ENCODE assay signal across 12 cellular contexts in genomic region chr22:31625257-31625640, GRCh38. TPM values are rescaled to one million over a fixed set of nuclear protein-coding genes. Genes with fewer than 3 reads are reported as not detected.
DNase-seq lines count a peak whose midpoint lies in the region; ATAC-seq and TF ChIP-seq lines count a peak whose summit lies in the region.
"Had no signal": no experiment of that assay in that cellular context is flagged by ENCODE, and none has a peak within 500 bp of the region (broad histone marks: within the 10 kb centered on the region; RNA-seq: fewer than 3 reads in every experiment).

No MANE protein-coding gene starts in this region.

- peak overlapping the region; percentile 30 for H3K27ac Mint-ChIP-seq in endothelial cell (ENCODE audit: unreplicated experiment)

- H3K9ac ChIP-seq in BLaER1 = 0 out of 2 replicates have a peak overlapping the region, but pooled peaks have one; percentile 48
- peak overlapping the region; percentile 43 for H3K9ac ChIP-seq in NT2/D1 (ENCODE audit: insufficient read length, low read depth)
- H3K9ac ChIP-seq in neural cell (ENCODE audit: low read length) = peak overlapping the region; percentile 64

- H3K36me3 ChIP-seq in BLaER1 (peaks cover 79% of the 10 kb centered on the region), NT2/D1 (ENCODE audit: insufficient read depth, insufficient read length, low read length) (peaks cover 60% of the 10 kb centered on the region), neural cell (ENCODE audit: insufficient read depth, low read length) (no peaks in the 10 kb centered on the region)

- no peaks in the 10 kb centered on the region for H3K9me3 Mint-ChIP-seq in endothelial cell (ENCODE audit: unreplicated experiment)

- H3K27ac ChIP-seq in BLaER1 (peak overlapping the region; percentile 67), neural cell (ENCODE audit: low read length) (peak overlapping the region; percentile 75)

- H3K4me3 ChIP-seq in BLaER1 = no peak overlapping the region
- H3K4me3 ChIP-seq in NT2/D1 (ENCODE audit: insufficient read length, low read depth) = peak overlapping the region; percentile 9
- peak overlapping the region; percentile 57 for H3K4me3 ChIP-seq in neural cell (ENCODE audit: low read length)
- H3K4me3 ChIP-seq: BLaER1 treated with 17β-estradiol and CSF1 and Interleukin-3, amounts not matched to agents 10 nM and 100 nM had no signal

- H3K4me2 ChIP-seq in BLaER1 = no peak overlapping the region
- H3K4me2 ChIP-seq in neural cell (ENCODE audit: low read length) = no peak overlapping the region

- TF ChIP-seq CTCF in endothelial cell (IDR thresholded peaks at IDR 0.05; ENCODE audit: unreplicated experiment) (no peak), neural cell (IDR thresholded peaks at IDR 0.05; ENCODE audit: poor library complexity, severe bottlenecking) (no peak)

- no peak for TF ChIP-seq RAD21 in neural cell (conservative IDR thresholded peaks at IDR 0.05)

- H3K9me3 ChIP-seq in BLaER1 (no peaks in the 10 kb centered on the region), NT2/D1 (ENCODE audit: insufficient read depth, low read length) (no peaks in the 10 kb centered on the region), neural cell (ENCODE audit: low read length) (no peaks in the 10 kb centered on the region)
- H3K9me3 ChIP-seq: BLaER1 treated with 17β-estradiol and CSF1 and Interleukin-3, amounts not matched to agents 10 nM and 100 nM had no signal

- ATAC-seq in HG03159 (IDR thresholded peaks at IDR 0.05; ENCODE audit: unreplicated experiment) (no peak), GM21515 (IDR thresholded peaks at IDR 0.05; ENCODE audit: unreplicated experiment) (no peak)
- ATAC-seq: SK-N-SH treated with all-trans-retinoic acid at 6 μM for 48 hours had no signal

- H3K4me1 Mint-ChIP-seq in endothelial cell (ENCODE audit: unreplicated experiment) = peaks cover 53% of the 10 kb centered on the region

- no peaks in the 10 kb centered on the region for H3K27me3 ChIP-seq in BLaER1
- no peaks in the 10 kb centered on the region for H3K27me3 ChIP-seq in NT2/D1 (ENCODE audit: insufficient read depth, insufficient read length)
- no peaks in the 10 kb centered on the region for H3K27me3 ChIP-seq in neural cell (ENCODE audit: insufficient read depth, low read depth, low read length)
- H3K27me3 ChIP-seq: BLaER1 treated with 17β-estradiol and CSF1 and Interleukin-3, amounts not matched to agents 10 nM and 100 nM had no signal

- H3K4me1 ChIP-seq in BLaER1 (peaks cover 74% of the 10 kb centered on the region), NT2/D1 (ENCODE audit: insufficient read depth, insufficient read length) (peaks cover 31% of the 10 kb centered on the region)

- H4K20me1 ChIP-seq in BLaER1 (peaks cover 98% of the 10 kb centered on the region), neural cell (ENCODE audit: insufficient read depth) (no peaks in the 10 kb centered on the region)

- H3K9me2 ChIP-seq in neural cell (ENCODE audit: insufficient read depth, low read length) = no peaks in the 10 kb centered on the region

- peaks cover 16% of the 10 kb centered on the region for H3K36me3 Mint-ChIP-seq in endothelial cell (ENCODE audit: low read depth, unreplicated experiment)

- H3F3A ChIP-seq in neural cell (ENCODE audit: insufficient read depth, low read length, poor library complexity, severe bottlenecking) = no peaks in the 10 kb centered on the region

- peaks cover 22% of the 10 kb centered on the region for H3K27me3 Mint-ChIP-seq in endothelial cell (ENCODE audit: unreplicated experiment)

- H3K4me3 Mint-ChIP-seq in endothelial cell (ENCODE audit: unreplicated experiment) = no peak overlapping the region

- no peak for TF ChIP-seq EP300 in neural cell (conservative IDR thresholded peaks at IDR 0.05; ENCODE audit: poor library complexity, severe bottlenecking)

- DNase-seq in NT2/D1 (ENCODE audit: low read depth, low spot score) (no peak), endothelial cell (ENCODE audit: low spot score) (no peak), cerebellar cortex (ENCODE audit: low spot score) (no peak), mucosa of gallbladder (ENCODE audit: low spot score) (no peak)
- DNase-seq: activated CD4-positive, alpha-beta T cell treated with anti-CD3 and anti-CD28 coated beads for 4 hours; small intestine had no signal

- no peaks in the 10 kb centered on the region for H3K79me2 ChIP-seq in neural cell (replicated peaks; ENCODE audit: insufficient read depth, low read length)

- H2AFZ ChIP-seq in neural cell (ENCODE audit: low read depth, low read length) = no peak overlapping the region

TF ChIP-seq in neural cell, 6 proteins besides CTCF, POLR2A, EP300 and RAD21:
- TF ChIP-seq MXI1 (conservative IDR thresholded peaks at IDR 0.05; ENCODE audit: poor library complexity, severe bottlenecking) (no peak), POLR2AphosphoS5 (IDR thresholded peaks at IDR 0.05) (no peak), SMC3 (conservative IDR thresholded peaks at IDR 0.05; ENCODE audit: poor library complexity) (no peak), EZH2 (IDR thresholded peaks at IDR 0.05; ENCODE audit: borderline replicate concordance, insufficient read depth, low read length, poor library complexity, severe bottlenecking) (no peak), TAF1 (IDR thresholded peaks at IDR 0.05; ENCODE audit: low read depth) (no peak), REST (IDR thresholded peaks at IDR 0.05; ENCODE audit: borderline replicate concordance) (no peak)

RNA-seq across cellular contexts. Expression of gene PISD, which starts 36.8 kb away (rescaled TPM):
- 53.0 TPM for total RNA-seq in endothelial cell (ENCODE audit: unreplicated experiment)
- 50.9 and 62.3 TPM in 2 replicates for polyA plus RNA-seq in neural cell
- polyA minus RNA-seq in neural cell = 36.3 and 39.9 TPM in 2 replicates
- total RNA-seq in mucosa of gallbladder = 57.8 TPM
